Comparison of ENCODE assay signal across 8 cellular contexts in genomic region chr10:22550732-22551131, GRCh38.
DNase-seq lines count a peak whose midpoint lies in the region; FAIRE-seq and TF ChIP-seq lines count a peak whose summit lies in the region.

No MANE protein-coding gene starts in this region.

- H3F3A ChIP-seq in DOHH2 (ENCODE audit: control insufficient read depth, insufficient read depth) = 0 out of 2 replicates have a peak, but pooled peaks cover 6% of the 10 kb centered on the region

- no peaks in the 10 kb centered on the region for H3K9me2 ChIP-seq in DOHH2 (replicated peaks; ENCODE audit: control insufficient read depth, low read length)

- DNase-seq in NCI-H1048 (lab: John Stamatoyannopoulos, UW) (peak; percentile 19), activated T-cell treated with anti-CD3 and anti-CD28 coated beads for 1 hour (ENCODE audit: low read depth) (peak; percentile 76), fibroblast of mammary gland (ENCODE audit: low read depth) (peak; percentile 31), renal cortical epithelial cell (ENCODE audit: low read depth) (peak; percentile 11), DMS114 treated with DMSO at 0.1 percent for 48 hours (lab: John Stamatoyannopoulos, UW; ENCODE audit: unreplicated experiment) (no peak), GM12892 (ENCODE audit: insufficient read length) (no peak), NCI-H446 treated with DMSO at 0.1 percent for 48 hours (lab: John Stamatoyannopoulos, UW) (no peak)

- H3K27me3 ChIP-seq in DOHH2 (ENCODE audit: control insufficient read depth, low read length) = no peaks in the 10 kb centered on the region

- H3K4me2 ChIP-seq in DOHH2 (ENCODE audit: low read length) = no peak overlapping the region

- no peaks in the 10 kb centered on the region for H3K79me2 ChIP-seq in DOHH2 (ENCODE audit: control insufficient read depth, low read length)

- peaks cover 20% of the 10 kb centered on the region for H3K36me3 ChIP-seq in DOHH2 (ENCODE audit: control insufficient read depth, low read length)

- H3K4me1 ChIP-seq in DOHH2 (ENCODE audit: control insufficient read depth, low read length) = 0 out of 2 replicates have a peak, but pooled peaks cover 3% of the 10 kb centered on the region

- no peaks in the 10 kb centered on the region for H4K20me1 ChIP-seq in DOHH2 (ENCODE audit: control insufficient read depth, insufficient read depth, low read depth, low read length)

- FAIRE-seq in GM12892 (lab: Jason Lieb, UNC) = no peak

- H3K27ac ChIP-seq in DOHH2 (ENCODE audit: low read depth, low read length) = no peak overlapping the region

- no peaks in the 10 kb centered on the region for H3K9me3 ChIP-seq in DOHH2 (ENCODE audit: control insufficient read depth, insufficient read depth, low read length)

- H3K4me3 ChIP-seq in DOHH2 (ENCODE audit: low read length) = no peak overlapping the region
- H3K4me3 ChIP-seq in fibroblast of mammary gland (ENCODE audit: control insufficient read depth, low read depth, low read length) = no peak overlapping the region

- TF ChIP-seq CTCF in DOHH2 (IDR thresholded peaks at IDR 0.05; ENCODE audit: low read depth, low read length, poor library complexity, severe bottlenecking) (peak; percentile 85), fibroblast of mammary gland (conservative IDR thresholded peaks at IDR 0.05; ENCODE audit: control insufficient read depth, insufficient read depth, low read depth, low read length) (peak; percentile 53)

- TF ChIP-seq POLR2A in GM12892 (IDR thresholded peaks at IDR 0.05; ENCODE audit: low read depth, low read length) = no peak

Comparison
In these comparisons a context has a peak if more than half of its experiments do, and no peak if none do; other contexts are left out.
1. DNase-seq: peak in NCI-H1048 (single experiment), activated T-cell treated with anti-CD3 and anti-CD28 coated beads for 1 hour (single experiment), fibroblast of mammary gland (single experiment) and renal cortical epithelial cell (single experiment); none in DMS114 treated with DMSO at 0.1 percent for 48 hours (single experiment), GM12892 (single experiment) and NCI-H446 treated with DMSO at 0.1 percent for 48 hours (single experiment).